Comparison of ENCODE assay signal across 10 cellular contexts in the genomic region with DNA sequence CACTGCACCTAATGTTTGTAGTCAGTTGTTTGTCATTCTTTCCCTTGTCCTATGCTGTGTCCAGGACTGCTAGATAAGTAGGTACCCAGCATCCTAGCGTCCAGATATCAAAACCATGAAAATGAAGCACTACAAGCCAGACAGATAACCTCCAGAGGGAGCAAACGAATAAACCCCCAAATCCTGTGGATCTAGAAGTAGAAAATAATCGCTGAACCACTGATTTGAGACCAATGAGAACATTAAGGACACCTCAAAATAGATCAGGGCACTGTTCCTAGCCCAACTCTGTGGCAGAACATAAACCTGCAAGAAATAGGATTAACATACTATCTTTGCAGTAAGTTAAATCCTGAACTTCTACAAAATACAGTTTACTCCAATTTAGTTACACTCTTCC. TPM values are rescaled to one million over a fixed set of nuclear protein-coding genes. Genes with fewer than 3 reads are reported as not detected.
DNase-seq lines count a peak whose midpoint lies in the region; ATAC-seq, FAIRE-seq and TF ChIP-seq lines count a peak whose summit lies in the region.
"Had no signal": no experiment of that assay in that cellular context is flagged by ENCODE, and none has a peak within 500 bp of the region (broad histone marks: within the 10 kb centered on the region; RNA-seq: fewer than 3 reads in every experiment).

No MANE protein-coding gene starts in this region.

- in situ Hi-C loops in GM12878 (cut with MboI): no loop called here

- POLR2A ChIA-PET in GM12878 (lab: Charles Lee) (no interaction called here), GM10248 (lab: Yijun Ruan, JAX) (no interaction called here)

- H3K9me3 Mint-ChIP-seq in naive B cell: no peaks in the 10 kb centered on the region

- SMC1A ChIA-PET in GM12878 (lab: Charles Lee; ENCODE audit: uncharacterized antibody, unreplicated experiment): interaction anchor here (1.1 to 3.7 kb wide), 3 partner anchors 16 to 404 kb away, joined by 3 to 32 read pairs (median 27); a partner anchor contains a TSS

- no peak for ATAC-seq in heart left ventricle
- ATAC-seq in right cardiac atrium: no peak
- ATAC-seq in GM12878: no peak
- no peak for ATAC-seq in naive B cell (ENCODE audit: low read depth in 2 of 2)
- no peak for ATAC-seq in upper lobe of right lung
- no peak for ATAC-seq in omental fat pad (ENCODE audit: low FRiP score)

- H3K27me3 ChIP-seq in heart left ventricle (peaks cover 0 to 3% (median 0%) of the 10 kb centered on the region in 9 donors), right cardiac atrium (ENCODE audit: control insufficient read depth, insufficient read depth) (no peaks in the 10 kb centered on the region), GM12878 (replicated peaks in 1 of 2; ENCODE audit: control insufficient read depth in 2 of 2, insufficient read depth in 2 of 2, low read length in 1 of 2) (no peaks in the 10 kb centered on the region; a peak in 1 of 4 replicates), upper lobe of right lung (no peaks in the 10 kb centered on the region)

- H3K4me3 ChIP-seq in heart left ventricle (peak overlapping the region in 4 of 12 donors; percentile 57 to 75 (median 66)), right cardiac atrium (ENCODE audit: low read length) (no peak overlapping the region), GM12878 (no peak overlapping the region), upper lobe of right lung (peak overlapping the region; percentile 62)

- TF ChIP-seq EP300 in GM12878 (IDR thresholded peaks at IDR 0.05; ENCODE audit: borderline replicate concordance in 1 of 2, control insufficient read depth in 1 of 2, low read depth in 2 of 2, low read length in 2 of 2): no peak

- H3K4me1 Mint-ChIP-seq in naive B cell: peaks cover 7 to 20% (median 16%) of the 10 kb centered on the region in 3 donors

- H3K9me3 ChIP-seq in heart left ventricle (no peaks in the 10 kb centered on the region), right cardiac atrium (ENCODE audit: control insufficient read depth, low read length) (no peaks in the 10 kb centered on the region), GM12878 (replicated peaks; ENCODE audit: control insufficient read depth, insufficient read depth, low read length) (no peaks in the 10 kb centered on the region), upper lobe of right lung (no peaks in the 10 kb centered on the region)

- RAD21 ChIA-PET in GM12878 (lab: Charles Lee; ENCODE audit: unreplicated experiment): interaction anchor here (1.7 kb wide), 1 partner anchor 24 kb away, joined by 10 read pairs; no protein-coding TSS in a partner anchor

- no peaks in the 10 kb centered on the region for H3K79me2 ChIP-seq in GM12878 (ENCODE audit: control insufficient read depth, insufficient read depth, low read length)

- BruUV-seq in GM12878 (replicated peaks; lab: Mats Ljungman, UMichigan): no TSS peak

- 52 to 67% (median 63%) methylated on average over 3 of the region's 3 CpGs for WGBS in heart left ventricle, 4 donors
- WGBS in right cardiac atrium: 48% methylated on average over 3 of the region's 3 CpGs
- 95% methylated on average over 3 of the region's 3 CpGs for WGBS in GM12878 (ENCODE audit: insufficient coverage, insufficient replicate concordance, low lambda C conversion rate, missing lambda C conversion rate)

- TF ChIP-seq POLR2A in heart left ventricle (IDR thresholded peaks at IDR 0.05) (no peak), GM12878 (IDR thresholded peaks at IDR 0.05; ENCODE audit: low read depth, low read length) (no peak)

- TF ChIP-seq RAD21 in GM12878 (IDR thresholded peaks at IDR 0.05; ENCODE audit: insufficient read depth, low read depth, low read length): no peak

- H3K27ac Mint-ChIP-seq in naive B cell: peak overlapping the region; percentile 93 to 99 (median 98)

- peak overlapping the region; percentile 1 to 98 (median 94) for H3K4me3 Mint-ChIP-seq in naive B cell

- H3K27ac ChIP-seq in heart left ventricle (peak overlapping the region in 9 of 12 donors; percentile 66 to 87 (median 76)), right cardiac atrium (ENCODE audit: low read length) (no peak overlapping the region), GM12878 (ENCODE audit: control insufficient read depth, insufficient read depth) (no peak overlapping the region), upper lobe of right lung (peak overlapping the region; percentile 91)

- no peak overlapping the region for H3K9ac ChIP-seq in GM12878 (ENCODE audit: control insufficient read depth, insufficient read depth, low read length)

- H3K4me1 ChIP-seq in heart left ventricle (peaks cover 0 to 15% (median 1%) of the 10 kb centered on the region in 12 donors), right cardiac atrium (ENCODE audit: control insufficient read depth, insufficient read depth, low read length) (no peaks in the 10 kb centered on the region), GM12878 (ENCODE audit: control insufficient read depth, insufficient read depth, low read length) (peaks cover 6% of the 10 kb centered on the region), upper lobe of right lung (peaks cover 11% of the 10 kb centered on the region)

- H2AFZ ChIP-seq in GM12878 (ENCODE audit: control insufficient read depth, low read depth, low read length): peak overlapping the region; percentile 15; the same call in 1 of the 2 replicates

- H3K4me2 ChIP-seq in GM12878 (ENCODE audit: control insufficient read depth, insufficient read depth): no peak overlapping the region

- DNase-seq in heart left ventricle (no peak), right cardiac atrium (no peak), GM12878 (ENCODE audit: low read depth, low spot score) (no peak), naive B cell (no peak), upper lobe of right lung (no peak), GM10248 (ENCODE audit: extremely low spot score) (no peak), omental fat pad (ENCODE audit: low spot score) (no peak), occipital lobe (lab: John Stamatoyannopoulos, UW) (no peak)
- DNase-seq: NCI-H146, T1000 had no signal

- intact Hi-C loops in heart left ventricle (cut with DNase I): no loop called here
- intact Hi-C loops in right cardiac atrium (cut with DNase I): loop anchor here in 1 of 4 donors (10.0 kb wide), 1 partner anchor 121 kb away; no protein-coding TSS in a partner anchor
- intact Hi-C loops in GM12878 (cut with micrococcal nuclease; ENCODE audit: unreplicated experiment): no loop called here
- intact Hi-C loops in upper lobe of right lung (cut with DNase I): no loop called here

- H3K36me3 ChIP-seq in heart left ventricle: no peaks in the 10 kb centered on the region
- no peaks in the 10 kb centered on the region for H3K36me3 ChIP-seq in GM12878 (ENCODE audit: control insufficient read depth in 2 of 2, insufficient read depth in 2 of 2, low read length in 1 of 2)
- no peaks in the 10 kb centered on the region for H3K36me3 ChIP-seq in upper lobe of right lung

- no peaks in the 10 kb centered on the region for H3K36me3 Mint-ChIP-seq in naive B cell

- H4K20me1 ChIP-seq in GM12878 (ENCODE audit: control insufficient read depth, insufficient read depth): no peaks in the 10 kb centered on the region

- FAIRE-seq in GM12878 (lab: Jason Lieb, UNC): no peak

- TF ChIP-seq CTCF in heart left ventricle (IDR thresholded peaks at IDR 0.05): no peak
- no peak for TF ChIP-seq CTCF in GM12878 (IDR thresholded peaks at IDR 0.05 in 2 of 3, conservative IDR thresholded peaks at IDR 0.05 in 1 of 3; ENCODE audit: control insufficient read depth in 2 of 3, extremely low read depth in 1 of 3, insufficient read depth in 1 of 3, low read depth in 3 of 3, low read length in 3 of 3)
- no peak for TF ChIP-seq CTCF in upper lobe of right lung (IDR thresholded peaks at IDR 0.05)
- no peak for TF ChIP-seq CTCF in GM10248 (IDR thresholded peaks at IDR 0.05; ENCODE audit: control extremely low read depth, extremely low read depth, low read depth, missing control alignments)
- TF ChIP-seq CTCF in omental fat pad (IDR thresholded peaks at IDR 0.05): no peak

- CTCF ChIA-PET in GM12878 (lab: Yijun Ruan, JAX) (interaction anchor here (1.5 to 4.3 kb wide), 3 partner anchors 11 to 24 kb away, joined by 4 to 32 read pairs (median 11); a partner anchor contains a TSS), GM10248 (lab: Yijun Ruan, JAX) (interaction anchor here (3.5 kb wide), 2 partner anchors 11 to 25 kb away, joined by 16 to 21 read pairs; a partner anchor contains a TSS)

- H3K27me3 Mint-ChIP-seq in naive B cell: peaks cover 6 to 23% (median 8%) of the 10 kb centered on the region in 3 donors

RNA-seq across cellular contexts. Expression of a gene that starts 1.1 kb away (rescaled TPM):
- total RNA-seq in heart left ventricle: 1 to 10 TPM in 4 of 9 donors, under 1 TPM in 5; 0.50 to 2.4 (median 0.88) TPM
- under 1 TPM; 0.15 to 0.46 TPM for polyA plus RNA-seq in heart left ventricle
- 1 to 10 TPM; 1.5 to 2.7 (median 2.2) TPM for total RNA-seq in right cardiac atrium
- 1.3 TPM for polyA plus RNA-seq in right cardiac atrium
- total RNA-seq in GM12878 (2013; cell fraction: nucleolus; rRNA removed): 0.29 TPM in 2 replicates
- 0.05 and 0.06 TPM in 2 replicates for total RNA-seq in GM12878 (2014; rRNA removed)
- 0.05 TPM in 1 of 2 replicates, not detected in the other for total RNA-seq in GM12878 (2014; rRNA removed; fragmentation: Illumina TruSeq; extraction: Trizol)
- not detected in 2 replicates for total RNA-seq in GM12878 (2021)
- polyA plus RNA-seq in GM12878 (2011; ENCODE audit: low read depth): 0.12 TPM
- 0.45 and 1.1 TPM in 2 replicates for polyA plus RNA-seq in GM12878 (2011; rRNA removed)
- polyA plus RNA-seq in GM12878 (2011; cell fraction: cytosol; rRNA removed): 0.55 and 0.64 TPM in 2 replicates
- polyA plus RNA-seq in GM12878 (2011; cell fraction: nucleus; rRNA removed): 0.72 and 0.75 TPM in 2 replicates
- polyA plus RNA-seq in GM12878 (2012): 0.11 and 0.18 TPM in 2 replicates
- 0.03 TPM in 1 of 2 replicates, not detected in the other for polyA plus RNA-seq in GM12878 (2014; fragmentation: Illumina TruSeq; extraction: Trizol)
- polyA plus RNA-seq in GM12878 (2014; fragmentation: Nextera tagmentation; extraction: Ambion mirVana): under 1 TPM in 1 of 2 experiments, not detected in 1; 0.04 TPM
- not detected in 2 replicates for polyA plus RNA-seq in GM12878 (2014; rRNA removed)
- under 1 TPM; 0.11 to 0.16 TPM for polyA plus RNA-seq in GM12878 (2016; fragmentation: Nextera tagmentation; extraction: Ambion mirVana)
- polyA minus RNA-seq in GM12878 (2011; rRNA and poly(A)+ RNA removed): 0.37 and 0.88 TPM in 2 replicates
- 0.83 TPM in 1 of 2 replicates, not detected in the other for polyA minus RNA-seq in GM12878 (2011; cell fraction: cytosol; rRNA and poly(A)+ RNA removed)
- polyA minus RNA-seq in GM12878 (2011; cell fraction: nucleus; rRNA and poly(A)+ RNA removed): 1.2 and 1.3 TPM in 2 replicates
- polyA plus RNA-seq in naive B cell (ENCODE audit: low read depth in 6 of 6): under 1 TPM in 5 of 6 donors, not detected in 1; 0.63 to 0.94 (median 0.88) TPM
- 1.1 TPM for total RNA-seq in upper lobe of right lung
- 1 to 10 TPM in 1 of 4 donors, under 1 TPM in 2, not detected in 1; 0.16 to 1.1 (median 0.25) TPM for total RNA-seq in omental fat pad
- 44.9 TPM for total RNA-seq in occipital lobe

RNA-seq across cellular contexts. Expression of a gene that starts 25.7 kb away (rescaled TPM):
- total RNA-seq in heart left ventricle (100 to 1,000 TPM in 2 of 9 donors, 10 to 100 TPM in 7; 59.6 to 107 (median 89.7) TPM), right cardiac atrium (100 to 1,000 TPM in 1 of 4 donors, 10 to 100 TPM in 3; 73.8 to 104 (median 91.4) TPM), GM12878 (2014; rRNA removed) (26.9 and 39.9 TPM in 2 replicates), GM12878 (2014; rRNA removed; fragmentation: Illumina TruSeq; extraction: Trizol) (43.6 and 45.1 TPM in 2 replicates), GM12878 (2021) (51.2 and 57.6 TPM in 2 replicates), upper lobe of right lung (20.8 TPM), omental fat pad (10 to 100 TPM in 3 of 4 donors, 1 to 10 TPM in 1; 9.6 to 40.6 (median 32.1) TPM), occipital lobe (40.1 TPM)
- polyA plus RNA-seq in heart left ventricle (10 to 100 TPM; 62.9 to 75.2 TPM), right cardiac atrium (72.5 TPM), GM12878 (2011; rRNA removed) (96.3 and 152 TPM in 2 replicates), GM12878 (2014; fragmentation: Illumina TruSeq; extraction: Trizol) (49.8 and 59.2 TPM in 2 replicates), GM12878 (2014; fragmentation: Nextera tagmentation; extraction: Ambion mirVana) (100 to 1,000 TPM; 181 to 187 TPM), GM12878 (2014; rRNA removed) (25.8 and 38.4 TPM in 2 replicates), GM12878 (2016; fragmentation: Nextera tagmentation; extraction: Ambion mirVana) (100 to 1,000 TPM; 172 to 188 TPM), naive B cell (ENCODE audit: low read depth in 6 of 6) (10 to 100 TPM; 35.9 to 84.7 (median 71.4) TPM)
- 5.1 and 6.3 TPM in 2 replicates for total RNA-seq in GM12878 (2013; cell fraction: nucleolus; rRNA removed)
- polyA plus RNA-seq in GM12878 (2011; ENCODE audit: low read depth): 9.6 TPM
- polyA plus RNA-seq in GM12878 (2011; cell fraction: cytosol; rRNA removed): 23.1 and 29.1 TPM in 2 replicates
- polyA plus RNA-seq in GM12878 (2011; cell fraction: nucleus; rRNA removed): 15.4 and 18.8 TPM in 2 replicates
- 25.3 and 26.6 TPM in 2 replicates for polyA plus RNA-seq in GM12878 (2012)
- 11.1 and 16.5 TPM in 2 replicates for polyA minus RNA-seq in GM12878 (2011; rRNA and poly(A)+ RNA removed)
- polyA minus RNA-seq in GM12878 (2011; cell fraction: cytosol; rRNA and poly(A)+ RNA removed): 11.3 and 16.7 TPM in 2 replicates
- polyA minus RNA-seq in GM12878 (2011; cell fraction: nucleus; rRNA and poly(A)+ RNA removed): 2.4 and 3.5 TPM in 2 replicates

Comparison
In these comparisons a context has a peak if more than half of its experiments do, and no peak if none do; other contexts are left out.
1. H3K27ac ChIP-seq: peak in heart left ventricle (9 of 12) and upper lobe of right lung (single experiment); none in right cardiac atrium (single experiment) and GM12878 (single experiment).
2. RNA of a gene that starts 1.1 kb away (total RNA-seq): 44.9 TPM in occipital lobe (single experiment); 1.5 to 2.7 TPM in right cardiac atrium, 1.1 TPM in upper lobe of right lung (single experiment), 0.50 to 2.4 TPM in heart left ventricle, 0.16 to 1.1 TPM in omental fat pad and 0.05 to 0.29 TPM in GM12878; every median in the first group is over 10 times any median in the second.